In the genomic region with DNA sequence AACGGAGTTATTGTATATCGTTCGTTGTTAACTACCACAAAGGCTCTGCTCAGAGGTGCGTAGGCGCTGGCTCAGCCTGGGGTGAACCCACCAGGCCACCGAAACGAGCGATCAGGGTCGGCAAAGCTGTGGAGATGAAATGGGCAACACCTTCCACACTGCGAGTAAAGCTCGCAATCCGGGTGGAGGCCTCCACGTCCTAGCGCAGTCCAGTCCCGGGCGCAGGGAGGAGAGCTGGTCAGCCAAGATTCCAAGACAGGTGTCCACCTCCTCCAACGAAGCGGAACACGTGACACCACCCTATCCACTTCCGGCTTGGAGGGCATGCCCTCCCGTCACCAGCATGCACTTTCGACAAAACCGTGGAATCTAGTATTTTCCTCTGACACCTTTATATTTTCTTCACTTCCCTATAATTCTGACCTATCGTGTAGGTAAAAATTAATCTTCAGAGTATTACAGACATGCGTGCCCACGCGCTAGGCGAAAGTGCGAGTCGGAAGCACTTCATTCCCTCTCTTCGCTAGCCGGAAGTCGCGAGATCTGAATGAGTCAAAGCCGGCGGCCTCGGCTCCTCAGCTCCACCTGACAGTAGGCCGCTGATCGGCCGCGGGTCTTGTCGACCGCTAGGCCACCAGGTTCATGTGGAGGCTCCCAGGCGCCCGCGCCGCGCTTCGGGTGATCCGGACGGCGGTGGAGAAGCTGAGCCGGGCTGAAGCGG, we compare ENCODE assay signal across 1 cellular context.
TF ChIP-seq lines count a peak whose summit lies in the region.

A gene with protein sequence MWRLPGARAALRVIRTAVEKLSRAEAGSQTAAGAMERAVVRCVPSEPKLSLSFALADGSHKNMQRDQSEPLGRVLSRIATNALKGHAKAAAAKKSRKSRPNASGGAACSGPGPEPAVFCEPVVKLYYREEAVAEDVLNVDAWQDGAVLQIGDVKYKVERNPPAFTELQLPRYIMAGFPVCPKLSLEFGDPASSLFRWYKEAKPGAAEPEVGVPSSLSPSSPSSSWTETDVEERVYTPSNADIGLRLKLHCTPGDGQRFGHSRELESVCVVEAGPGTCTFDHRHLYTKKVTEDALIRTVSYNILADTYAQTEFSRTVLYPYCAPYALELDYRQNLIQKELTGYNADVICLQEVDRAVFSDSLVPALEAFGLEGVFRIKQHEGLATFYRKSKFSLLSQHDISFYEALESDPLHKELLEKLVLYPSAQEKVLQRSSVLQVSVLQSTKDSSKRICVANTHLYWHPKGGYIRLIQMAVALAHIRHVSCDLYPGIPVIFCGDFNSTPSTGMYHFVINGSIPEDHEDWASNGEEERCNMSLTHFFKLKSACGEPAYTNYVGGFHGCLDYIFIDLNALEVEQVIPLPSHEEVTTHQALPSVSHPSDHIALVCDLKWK (plus strand): TSS at position 537 of the 721 bp plus-strand sequence. CDS start 106 bp downstream, at position 643.

TF ChIP-seq in K562, 482 proteins besides CTCF, POLR2A, EP300 and RAD21 (continued from another document and continues in another):
- TF ChIP-seq, protein P1, sequence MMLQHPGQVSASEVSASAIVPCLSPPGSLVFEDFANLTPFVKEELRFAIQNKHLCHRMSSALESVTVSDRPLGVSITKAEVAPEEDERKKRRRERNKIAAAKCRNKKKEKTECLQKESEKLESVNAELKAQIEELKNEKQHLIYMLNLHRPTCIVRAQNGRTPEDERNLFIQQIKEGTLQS (IDR thresholded peaks at IDR 0.05) = peak; percentile 55; the same call in 1 of the 2 replicates
- TF ChIP-seq, protein P1 (CRISPR knock-in tag; conservative IDR thresholded peaks at IDR 0.05) = no peak
- TF ChIP-seq FOXM1 (IDR thresholded peaks at IDR 0.05; ENCODE audit: low read depth) (peak; percentile 71), FOXM1 (CRISPR knock-in tag; IDR thresholded peaks at IDR 0.05; ENCODE audit: low read depth) (no peak), ZNF551 (CRISPR knock-in tag; IDR thresholded peaks at IDR 0.05) (no peak), SMAD3 (CRISPR knock-in tag; conservative IDR thresholded peaks at IDR 0.05) (peak; percentile 45; the same call in 1 of the 2 replicates), NFATC3 (IDR thresholded peaks at IDR 0.05) (0 out of 2 replicates have a peak, but pooled peaks have one; percentile 52), SETDB1 (IDR thresholded peaks at IDR 0.05; ENCODE audit: low read length) (no peak), DIDO1 (tag; IDR thresholded peaks at IDR 0.05; ENCODE audit: low read depth) (peak; percentile 94), ZNF324 (CRISPR knock-in tag; IDR thresholded peaks at IDR 0.05) (no peak), FOXA1 (IDR thresholded peaks at IDR 0.05; ENCODE audit: borderline replicate concordance) (no peak), MEIS2 (IDR thresholded peaks at IDR 0.05; ENCODE audit: partially characterized antibody) (no peak), DDX20 (tag; IDR thresholded peaks at IDR 0.05; ENCODE audit: low read depth) (no peak), GATA2 (CRISPR knock-in tag; IDR thresholded peaks at IDR 0.05) (no peak), MCM3 (IDR thresholded peaks at IDR 0.05) (no peak), SP1 (CRISPR knock-in tag; IDR thresholded peaks at IDR 0.05) (no peak), RBM22 (IDR thresholded peaks at IDR 0.05; ENCODE audit: low read depth, low read length, poor library complexity, severe bottlenecking) (no peak), RBM34 (IDR thresholded peaks at IDR 0.05; ENCODE audit: borderline replicate concordance, insufficient read depth, low read length) (no peak), THRAP3 (IDR thresholded peaks at IDR 0.05; ENCODE audit: borderline replicate concordance) (0 out of 2 replicates have a peak, but pooled peaks have one; percentile 48), L3MBTL2 (IDR thresholded peaks at IDR 0.05) (peak; percentile 99), ZNF232 (CRISPR knock-in tag; IDR thresholded peaks at IDR 0.05) (0 out of 2 replicates have a peak, but pooled peaks have one; percentile 45), ZNF143 (CRISPR knock-in tag; IDR thresholded peaks at IDR 0.05) (peak; percentile 31; the same call in 1 of the 2 replicates), CHD4 (IDR thresholded peaks at IDR 0.05; ENCODE audit: insufficient read depth, insufficient replicate concordance, low read depth, low read length, poor library complexity, severe bottlenecking) (no peak), NONO (IDR thresholded peaks at IDR 0.05; ENCODE audit: low read depth in 2 of 2, low read length in 1 of 2) (peak in 1 of 2 experiments; percentile 60; a peak in 1 of 4 replicates), NR2C2 (CRISPR knock-in tag; IDR thresholded peaks at IDR 0.05) (peak; percentile 82), NR2C2 (tag; IDR thresholded peaks at IDR 0.05) (peak; percentile 97), STAT5A (IDR thresholded peaks at IDR 0.05; ENCODE audit: borderline replicate concordance, low read length) (no peak; the same call in 1 of the 2 replicates), CEBPG (CRISPR knock-in tag; IDR thresholded peaks at IDR 0.05) (no peak), CEBPG (tag; conservative IDR thresholded peaks at IDR 0.05 in 1 of 2, IDR thresholded peaks at IDR 0.05 in 1 of 2) (no peak), SMAD2 (IDR thresholded peaks at IDR 0.05; ENCODE audit: low read depth, low read length) (no peak), SMARCE1 (IDR thresholded peaks at IDR 0.05) (no peak), ZFP1 (CRISPR knock-in tag; IDR thresholded peaks at IDR 0.05) (no peak), CAMTA2 (CRISPR knock-in tag; conservative IDR thresholded peaks at IDR 0.05) (no peak), FOXJ3 (CRISPR knock-in tag; IDR thresholded peaks at IDR 0.05) (no peak)
- TF ChIP-seq, protein P2, sequence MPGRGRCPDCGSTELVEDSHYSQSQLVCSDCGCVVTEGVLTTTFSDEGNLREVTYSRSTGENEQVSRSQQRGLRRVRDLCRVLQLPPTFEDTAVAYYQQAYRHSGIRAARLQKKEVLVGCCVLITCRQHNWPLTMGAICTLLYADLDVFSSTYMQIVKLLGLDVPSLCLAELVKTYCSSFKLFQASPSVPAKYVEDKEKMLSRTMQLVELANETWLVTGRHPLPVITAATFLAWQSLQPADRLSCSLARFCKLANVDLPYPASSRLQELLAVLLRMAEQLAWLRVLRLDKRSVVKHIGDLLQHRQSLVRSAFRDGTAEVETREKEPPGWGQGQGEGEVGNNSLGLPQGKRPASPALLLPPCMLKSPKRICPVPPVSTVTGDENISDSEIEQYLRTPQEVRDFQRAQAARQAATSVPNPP (IDR thresholded peaks at IDR 0.05; ENCODE audit: borderline replicate concordance, insufficient read depth, insufficient read length) = no peak
- TF ChIP-seq, protein P3, sequence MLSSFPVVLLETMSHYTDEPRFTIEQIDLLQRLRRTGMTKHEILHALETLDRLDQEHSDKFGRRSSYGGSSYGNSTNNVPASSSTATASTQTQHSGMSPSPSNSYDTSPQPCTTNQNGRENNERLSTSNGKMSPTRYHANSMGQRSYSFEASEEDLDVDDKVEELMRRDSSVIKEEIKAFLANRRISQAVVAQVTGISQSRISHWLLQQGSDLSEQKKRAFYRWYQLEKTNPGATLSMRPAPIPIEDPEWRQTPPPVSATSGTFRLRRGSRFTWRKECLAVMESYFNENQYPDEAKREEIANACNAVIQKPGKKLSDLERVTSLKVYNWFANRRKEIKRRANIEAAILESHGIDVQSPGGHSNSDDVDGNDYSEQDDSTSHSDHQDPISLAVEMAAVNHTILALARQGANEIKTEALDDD (IDR thresholded peaks at IDR 0.05) = no peak
- TF ChIP-seq, protein P4, sequence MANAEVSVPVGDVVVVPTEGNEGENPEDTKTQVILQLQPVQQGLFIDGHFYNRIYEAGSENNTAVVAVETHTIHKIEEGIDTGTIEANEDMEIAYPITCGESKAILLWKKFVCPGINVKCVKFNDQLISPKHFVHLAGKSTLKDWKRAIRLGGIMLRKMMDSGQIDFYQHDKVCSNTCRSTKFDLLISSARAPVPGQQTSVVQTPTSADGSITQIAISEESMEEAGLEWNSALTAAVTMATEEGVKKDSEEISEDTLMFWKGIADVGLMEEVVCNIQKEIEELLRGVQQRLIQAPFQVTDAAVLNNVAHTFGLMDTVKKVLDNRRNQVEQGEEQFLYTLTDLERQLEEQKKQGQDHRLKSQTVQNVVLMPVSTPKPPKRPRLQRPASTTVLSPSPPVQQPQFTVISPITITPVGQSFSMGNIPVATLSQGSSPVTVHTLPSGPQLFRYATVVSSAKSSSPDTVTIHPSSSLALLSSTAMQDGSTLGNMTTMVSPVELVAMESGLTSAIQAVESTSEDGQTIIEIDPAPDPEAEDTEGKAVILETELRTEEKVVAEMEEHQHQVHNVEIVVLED (CRISPR knock-in tag; IDR thresholded peaks at IDR 0.05) = no peak
- TF ChIP-seq, protein P5, sequence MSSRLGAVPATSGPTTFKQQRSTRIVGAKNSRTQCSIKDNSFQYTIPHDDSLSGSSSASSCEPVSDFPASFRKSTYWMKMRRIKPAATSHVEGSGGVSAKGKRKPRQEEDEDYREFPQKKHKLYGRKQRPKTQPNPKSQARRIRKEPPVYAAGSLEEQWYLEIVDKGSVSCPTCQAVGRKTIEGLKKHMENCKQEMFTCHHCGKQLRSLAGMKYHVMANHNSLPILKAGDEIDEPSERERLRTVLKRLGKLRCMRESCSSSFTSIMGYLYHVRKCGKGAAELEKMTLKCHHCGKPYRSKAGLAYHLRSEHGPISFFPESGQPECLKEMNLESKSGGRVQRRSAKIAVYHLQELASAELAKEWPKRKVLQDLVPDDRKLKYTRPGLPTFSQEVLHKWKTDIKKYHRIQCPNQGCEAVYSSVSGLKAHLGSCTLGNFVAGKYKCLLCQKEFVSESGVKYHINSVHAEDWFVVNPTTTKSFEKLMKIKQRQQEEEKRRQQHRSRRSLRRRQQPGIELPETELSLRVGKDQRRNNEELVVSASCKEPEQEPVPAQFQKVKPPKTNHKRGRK (tag; IDR thresholded peaks at IDR 0.05) = no peak
- TF ChIP-seq, protein P6, sequence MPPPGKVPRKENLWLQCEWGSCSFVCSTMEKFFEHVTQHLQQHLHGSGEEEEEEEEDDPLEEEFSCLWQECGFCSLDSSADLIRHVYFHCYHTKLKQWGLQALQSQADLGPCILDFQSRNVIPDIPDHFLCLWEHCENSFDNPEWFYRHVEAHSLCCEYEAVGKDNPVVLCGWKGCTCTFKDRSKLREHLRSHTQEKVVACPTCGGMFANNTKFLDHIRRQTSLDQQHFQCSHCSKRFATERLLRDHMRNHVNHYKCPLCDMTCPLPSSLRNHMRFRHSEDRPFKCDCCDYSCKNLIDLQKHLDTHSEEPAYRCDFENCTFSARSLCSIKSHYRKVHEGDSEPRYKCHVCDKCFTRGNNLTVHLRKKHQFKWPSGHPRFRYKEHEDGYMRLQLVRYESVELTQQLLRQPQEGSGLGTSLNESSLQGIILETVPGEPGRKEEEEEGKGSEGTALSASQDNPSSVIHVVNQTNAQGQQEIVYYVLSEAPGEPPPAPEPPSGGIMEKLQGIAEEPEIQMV (tag; conservative IDR thresholded peaks at IDR 0.05; ENCODE audit: low read depth) = no peak; the same call in 1 of the 2 replicates
- TF ChIP-seq, protein P7, sequence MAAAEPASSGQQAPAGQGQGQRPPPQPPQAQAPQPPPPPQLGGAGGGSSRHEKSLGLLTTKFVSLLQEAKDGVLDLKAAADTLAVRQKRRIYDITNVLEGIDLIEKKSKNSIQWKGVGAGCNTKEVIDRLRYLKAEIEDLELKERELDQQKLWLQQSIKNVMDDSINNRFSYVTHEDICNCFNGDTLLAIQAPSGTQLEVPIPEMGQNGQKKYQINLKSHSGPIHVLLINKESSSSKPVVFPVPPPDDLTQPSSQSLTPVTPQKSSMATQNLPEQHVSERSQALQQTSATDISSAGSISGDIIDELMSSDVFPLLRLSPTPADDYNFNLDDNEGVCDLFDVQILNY (CRISPR knock-in tag; IDR thresholded peaks at IDR 0.05) = no peak
- TF ChIP-seq, protein P8, sequence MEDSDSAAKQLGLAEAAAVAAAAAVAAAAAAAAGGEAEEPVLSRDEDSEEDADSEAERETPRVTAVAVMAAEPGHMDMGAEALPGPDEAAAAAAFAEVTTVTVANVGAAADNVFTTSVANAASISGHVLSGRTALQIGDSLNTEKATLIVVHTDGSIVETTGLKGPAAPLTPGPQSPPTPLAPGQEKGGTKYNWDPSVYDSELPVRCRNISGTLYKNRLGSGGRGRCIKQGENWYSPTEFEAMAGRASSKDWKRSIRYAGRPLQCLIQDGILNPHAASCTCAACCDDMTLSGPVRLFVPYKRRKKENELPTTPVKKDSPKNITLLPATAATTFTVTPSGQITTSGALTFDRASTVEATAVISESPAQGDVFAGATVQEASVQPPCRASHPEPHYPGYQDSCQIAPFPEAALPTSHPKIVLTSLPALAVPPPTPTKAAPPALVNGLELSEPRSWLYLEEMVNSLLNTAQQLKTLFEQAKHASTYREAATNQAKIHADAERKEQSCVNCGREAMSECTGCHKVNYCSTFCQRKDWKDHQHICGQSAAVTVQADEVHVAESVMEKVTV (CRISPR knock-in tag; IDR thresholded peaks at IDR 0.05) = no peak
- TF ChIP-seq, protein P9, sequence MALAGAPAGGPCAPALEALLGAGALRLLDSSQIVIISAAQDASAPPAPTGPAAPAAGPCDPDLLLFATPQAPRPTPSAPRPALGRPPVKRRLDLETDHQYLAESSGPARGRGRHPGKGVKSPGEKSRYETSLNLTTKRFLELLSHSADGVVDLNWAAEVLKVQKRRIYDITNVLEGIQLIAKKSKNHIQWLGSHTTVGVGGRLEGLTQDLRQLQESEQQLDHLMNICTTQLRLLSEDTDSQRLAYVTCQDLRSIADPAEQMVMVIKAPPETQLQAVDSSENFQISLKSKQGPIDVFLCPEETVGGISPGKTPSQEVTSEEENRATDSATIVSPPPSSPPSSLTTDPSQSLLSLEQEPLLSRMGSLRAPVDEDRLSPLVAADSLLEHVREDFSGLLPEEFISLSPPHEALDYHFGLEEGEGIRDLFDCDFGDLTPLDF (CRISPR knock-in tag; IDR thresholded peaks at IDR 0.05) = no peak
- TF ChIP-seq, protein P10, sequence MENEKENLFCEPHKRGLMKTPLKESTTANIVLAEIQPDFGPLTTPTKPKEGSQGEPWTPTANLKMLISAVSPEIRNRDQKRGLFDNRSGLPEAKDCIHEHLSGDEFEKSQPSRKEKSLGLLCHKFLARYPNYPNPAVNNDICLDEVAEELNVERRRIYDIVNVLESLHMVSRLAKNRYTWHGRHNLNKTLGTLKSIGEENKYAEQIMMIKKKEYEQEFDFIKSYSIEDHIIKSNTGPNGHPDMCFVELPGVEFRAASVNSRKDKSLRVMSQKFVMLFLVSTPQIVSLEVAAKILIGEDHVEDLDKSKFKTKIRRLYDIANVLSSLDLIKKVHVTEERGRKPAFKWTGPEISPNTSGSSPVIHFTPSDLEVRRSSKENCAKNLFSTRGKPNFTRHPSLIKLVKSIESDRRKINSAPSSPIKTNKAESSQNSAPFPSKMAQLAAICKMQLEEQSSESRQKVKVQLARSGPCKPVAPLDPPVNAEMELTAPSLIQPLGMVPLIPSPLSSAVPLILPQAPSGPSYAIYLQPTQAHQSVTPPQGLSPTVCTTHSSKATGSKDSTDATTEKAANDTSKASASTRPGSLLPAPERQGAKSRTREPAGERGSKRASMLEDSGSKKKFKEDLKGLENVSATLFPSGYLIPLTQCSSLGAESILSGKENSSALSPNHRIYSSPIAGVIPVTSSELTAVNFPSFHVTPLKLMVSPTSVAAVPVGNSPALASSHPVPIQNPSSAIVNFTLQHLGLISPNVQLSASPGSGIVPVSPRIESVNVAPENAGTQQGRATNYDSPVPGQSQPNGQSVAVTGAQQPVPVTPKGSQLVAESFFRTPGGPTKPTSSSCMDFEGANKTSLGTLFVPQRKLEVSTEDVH (IDR thresholded peaks at IDR 0.05; ENCODE audit: low read depth, partially characterized antibody) = peak; percentile 93
- TF ChIP-seq, protein P11, sequence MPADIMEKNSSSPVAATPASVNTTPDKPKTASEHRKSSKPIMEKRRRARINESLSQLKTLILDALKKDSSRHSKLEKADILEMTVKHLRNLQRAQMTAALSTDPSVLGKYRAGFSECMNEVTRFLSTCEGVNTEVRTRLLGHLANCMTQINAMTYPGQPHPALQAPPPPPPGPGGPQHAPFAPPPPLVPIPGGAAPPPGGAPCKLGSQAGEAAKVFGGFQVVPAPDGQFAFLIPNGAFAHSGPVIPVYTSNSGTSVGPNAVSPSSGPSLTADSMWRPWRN (IDR thresholded peaks at IDR 0.05; ENCODE audit: low read depth) = no peak
